ENCODE assay signal across 17 cellular contexts in genomic region chr6:38808039-38808438, GRCh38.
"Had no signal": no experiment of that assay in that cellular context is flagged by ENCODE, and none has a peak within 500 bp of the region (broad histone marks: within the 10 kb centered on the region; RNA-seq: fewer than 3 reads in every experiment).

No MANE protein-coding gene starts in this region.

- H3K27ac ChIP-seq: stomach, suprapubic skin, testis, thoracic aorta, thyroid gland, tibial artery, tibial nerve, transverse colon, upper lobe of left lung, upper lobe of right lung, uterus, vagina had no signal

- H3K4me3 ChIP-seq: stomach, suprapubic skin, testis, thoracic aorta, thyroid gland, tibial artery, tibial nerve, transverse colon, upper lobe of left lung, upper lobe of right lung, uterus, vagina had no signal

- H3K36me3 ChIP-seq: stomach, suprapubic skin, thoracic aorta, thyroid gland, tibial artery, tibial nerve, transverse colon, upper lobe of left lung, upper lobe of right lung, uterus, vagina had no signal

- H3K9me3 ChIP-seq: stomach, suprapubic skin, testis, thoracic aorta, thyroid gland, tibial artery, tibial nerve, transverse colon, upper lobe of left lung, upper lobe of right lung, uterus, vagina had no signal

- ATAC-seq: stimulated activated effector memory CD8-positive, alpha-beta T cell treated with anti-CD3 and anti-CD28 coated beads, Interleukin-12 subunit alpha, Interleukin-12 subunit beta, amount 100 ng/mL, for 72 hours; stimulated activated memory B cell treated with anti-CD40 and anti-IgM and Interleukin-4, amounts not matched to agents 10 μg/mL and 1 μg/mL and 100 μg/mL, for 72 hours; stimulated activated naive B cell treated with anti-CD40 and anti-IgM and Interleukin-4, amounts not matched to agents 10 μg/mL and 1 μg/mL and 100 μg/mL, for 72 hours; stimulated activated naive CD8-positive, alpha-beta T cell treated with anti-CD3 and anti-CD28 coated beads, Interleukin-15, amount 100 ng/mL, for 72 hours; stimulated activated naive CD8-positive, alpha-beta T cell treated with anti-CD3 and anti-CD28 coated beads, Interleukin-15, Interleukin-2, amounts not matched to agents 100 U/mL and 50 U/mL, for 24 hours; upper lobe of right lung had no signal

- H3K4me1 ChIP-seq: stomach, suprapubic skin, testis, thyroid gland, tibial artery, tibial nerve, transverse colon, upper lobe of left lung, upper lobe of right lung, uterus, vagina had no signal
